Comparison of ENCODE assay signal across 2 cellular contexts in the genomic region with DNA sequence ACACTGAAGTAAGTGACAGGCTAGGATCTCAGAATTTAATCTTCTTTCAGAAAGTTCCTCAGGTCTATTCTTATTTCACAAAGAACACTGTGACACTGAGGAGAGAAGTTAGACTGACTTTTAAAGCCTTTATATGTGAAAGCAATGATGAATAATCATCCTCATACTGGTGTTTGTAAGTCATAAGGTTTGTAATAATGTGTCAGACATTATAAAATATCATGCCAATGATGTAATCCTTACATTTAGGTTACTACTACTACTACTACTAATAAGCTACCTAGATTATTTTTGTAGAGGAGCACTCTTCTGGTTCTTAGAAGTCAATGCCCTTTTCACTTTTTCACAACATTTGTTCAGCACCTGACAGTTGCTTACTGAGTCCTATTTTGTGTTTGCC.
A peak's percentile ranks its signal among the peaks of the same experiment; 100 is the strongest.
TF ChIP-seq lines count a peak whose summit lies in the region.

No MANE protein-coding gene starts in this region.

TF ChIP-seq in HEK293, 187 proteins besides CTCF, POLR2A, EP300 and RAD21:
- TF ChIP-seq, protein P1, sequence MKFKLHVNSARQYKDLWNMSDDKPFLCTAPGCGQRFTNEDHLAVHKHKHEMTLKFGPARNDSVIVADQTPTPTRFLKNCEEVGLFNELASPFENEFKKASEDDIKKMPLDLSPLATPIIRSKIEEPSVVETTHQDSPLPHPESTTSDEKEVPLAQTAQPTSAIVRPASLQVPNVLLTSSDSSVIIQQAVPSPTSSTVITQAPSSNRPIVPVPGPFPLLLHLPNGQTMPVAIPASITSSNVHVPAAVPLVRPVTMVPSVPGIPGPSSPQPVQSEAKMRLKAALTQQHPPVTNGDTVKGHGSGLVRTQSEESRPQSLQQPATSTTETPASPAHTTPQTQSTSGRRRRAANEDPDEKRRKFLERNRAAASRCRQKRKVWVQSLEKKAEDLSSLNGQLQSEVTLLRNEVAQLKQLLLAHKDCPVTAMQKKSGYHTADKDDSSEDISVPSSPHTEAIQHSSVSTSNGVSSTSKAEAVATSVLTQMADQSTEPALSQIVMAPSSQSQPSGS (tag by site-specific recombination; IDR thresholded peaks at IDR 0.05; ENCODE audit: low read depth): 0 out of 2 replicates have a peak, but pooled peaks have one; percentile 40
- TF ChIP-seq, protein P2, sequence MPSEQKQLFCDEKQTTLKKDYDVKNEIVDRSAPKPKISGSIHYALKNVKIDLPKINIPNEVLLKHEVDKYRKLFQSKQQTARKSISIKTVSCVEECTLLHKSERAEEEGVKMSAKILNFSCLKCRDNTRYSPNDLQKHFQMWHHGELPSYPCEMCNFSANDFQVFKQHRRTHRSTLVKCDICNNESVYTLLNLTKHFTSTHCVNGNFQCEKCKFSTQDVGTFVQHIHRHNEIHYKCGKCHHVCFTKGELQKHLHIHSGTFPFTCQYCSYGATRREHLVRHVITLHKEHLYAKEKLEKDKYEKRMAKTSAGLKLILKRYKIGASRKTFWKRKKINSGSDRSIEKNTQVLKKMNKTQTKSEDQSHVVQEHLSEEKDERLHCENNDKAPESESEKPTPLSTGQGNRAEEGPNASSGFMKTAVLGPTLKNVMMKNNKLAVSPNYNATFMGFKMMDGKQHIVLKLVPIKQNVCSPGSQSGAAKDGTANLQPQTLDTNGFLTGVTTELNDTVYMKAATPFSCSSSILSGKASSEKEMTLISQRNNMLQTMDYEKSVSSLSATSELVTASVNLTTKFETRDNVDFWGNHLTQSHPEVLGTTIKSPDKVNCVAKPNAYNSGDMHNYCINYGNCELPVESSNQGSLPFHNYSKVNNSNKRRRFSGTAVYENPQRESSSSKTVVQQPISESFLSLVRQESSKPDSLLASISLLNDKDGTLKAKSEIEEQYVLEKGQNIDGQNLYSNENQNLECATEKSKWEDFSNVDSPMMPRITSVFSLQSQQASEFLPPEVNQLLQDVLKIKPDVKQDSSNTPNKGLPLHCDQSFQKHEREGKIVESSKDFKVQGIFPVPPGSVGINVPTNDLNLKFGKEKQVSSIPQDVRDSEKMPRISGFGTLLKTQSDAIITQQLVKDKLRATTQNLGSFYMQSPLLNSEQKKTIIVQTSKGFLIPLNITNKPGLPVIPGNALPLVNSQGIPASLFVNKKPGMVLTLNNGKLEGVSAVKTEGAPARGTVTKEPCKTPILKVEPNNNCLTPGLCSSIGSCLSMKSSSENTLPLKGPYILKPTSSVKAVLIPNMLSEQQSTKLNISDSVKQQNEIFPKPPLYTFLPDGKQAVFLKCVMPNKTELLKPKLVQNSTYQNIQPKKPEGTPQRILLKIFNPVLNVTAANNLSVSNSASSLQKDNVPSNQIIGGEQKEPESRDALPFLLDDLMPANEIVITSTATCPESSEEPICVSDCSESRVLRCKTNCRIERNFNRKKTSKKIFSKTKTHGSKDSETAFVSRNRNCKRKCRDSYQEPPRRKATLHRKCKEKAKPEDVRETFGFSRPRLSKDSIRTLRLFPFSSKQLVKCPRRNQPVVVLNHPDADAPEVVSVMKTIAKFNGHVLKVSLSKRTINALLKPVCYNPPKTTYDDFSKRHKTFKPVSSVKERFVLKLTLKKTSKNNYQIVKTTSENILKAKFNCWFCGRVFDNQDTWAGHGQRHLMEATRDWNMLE (tag by site-specific recombination; conservative IDR thresholded peaks at IDR 0.05; ENCODE audit: low read depth): no peak
- TF ChIP-seq ZNF239 (tag by site-specific recombination; IDR thresholded peaks at IDR 0.05) (no peak), ZFP37 (tag by site-specific recombination; IDR thresholded peaks at IDR 0.05) (no peak), ZNF837 (tag by site-specific recombination; IDR thresholded peaks at IDR 0.05) (no peak)

TF ChIP-seq in K562, 482 proteins besides CTCF, POLR2A, EP300 and RAD21:
- TF ChIP-seq, protein P3, sequence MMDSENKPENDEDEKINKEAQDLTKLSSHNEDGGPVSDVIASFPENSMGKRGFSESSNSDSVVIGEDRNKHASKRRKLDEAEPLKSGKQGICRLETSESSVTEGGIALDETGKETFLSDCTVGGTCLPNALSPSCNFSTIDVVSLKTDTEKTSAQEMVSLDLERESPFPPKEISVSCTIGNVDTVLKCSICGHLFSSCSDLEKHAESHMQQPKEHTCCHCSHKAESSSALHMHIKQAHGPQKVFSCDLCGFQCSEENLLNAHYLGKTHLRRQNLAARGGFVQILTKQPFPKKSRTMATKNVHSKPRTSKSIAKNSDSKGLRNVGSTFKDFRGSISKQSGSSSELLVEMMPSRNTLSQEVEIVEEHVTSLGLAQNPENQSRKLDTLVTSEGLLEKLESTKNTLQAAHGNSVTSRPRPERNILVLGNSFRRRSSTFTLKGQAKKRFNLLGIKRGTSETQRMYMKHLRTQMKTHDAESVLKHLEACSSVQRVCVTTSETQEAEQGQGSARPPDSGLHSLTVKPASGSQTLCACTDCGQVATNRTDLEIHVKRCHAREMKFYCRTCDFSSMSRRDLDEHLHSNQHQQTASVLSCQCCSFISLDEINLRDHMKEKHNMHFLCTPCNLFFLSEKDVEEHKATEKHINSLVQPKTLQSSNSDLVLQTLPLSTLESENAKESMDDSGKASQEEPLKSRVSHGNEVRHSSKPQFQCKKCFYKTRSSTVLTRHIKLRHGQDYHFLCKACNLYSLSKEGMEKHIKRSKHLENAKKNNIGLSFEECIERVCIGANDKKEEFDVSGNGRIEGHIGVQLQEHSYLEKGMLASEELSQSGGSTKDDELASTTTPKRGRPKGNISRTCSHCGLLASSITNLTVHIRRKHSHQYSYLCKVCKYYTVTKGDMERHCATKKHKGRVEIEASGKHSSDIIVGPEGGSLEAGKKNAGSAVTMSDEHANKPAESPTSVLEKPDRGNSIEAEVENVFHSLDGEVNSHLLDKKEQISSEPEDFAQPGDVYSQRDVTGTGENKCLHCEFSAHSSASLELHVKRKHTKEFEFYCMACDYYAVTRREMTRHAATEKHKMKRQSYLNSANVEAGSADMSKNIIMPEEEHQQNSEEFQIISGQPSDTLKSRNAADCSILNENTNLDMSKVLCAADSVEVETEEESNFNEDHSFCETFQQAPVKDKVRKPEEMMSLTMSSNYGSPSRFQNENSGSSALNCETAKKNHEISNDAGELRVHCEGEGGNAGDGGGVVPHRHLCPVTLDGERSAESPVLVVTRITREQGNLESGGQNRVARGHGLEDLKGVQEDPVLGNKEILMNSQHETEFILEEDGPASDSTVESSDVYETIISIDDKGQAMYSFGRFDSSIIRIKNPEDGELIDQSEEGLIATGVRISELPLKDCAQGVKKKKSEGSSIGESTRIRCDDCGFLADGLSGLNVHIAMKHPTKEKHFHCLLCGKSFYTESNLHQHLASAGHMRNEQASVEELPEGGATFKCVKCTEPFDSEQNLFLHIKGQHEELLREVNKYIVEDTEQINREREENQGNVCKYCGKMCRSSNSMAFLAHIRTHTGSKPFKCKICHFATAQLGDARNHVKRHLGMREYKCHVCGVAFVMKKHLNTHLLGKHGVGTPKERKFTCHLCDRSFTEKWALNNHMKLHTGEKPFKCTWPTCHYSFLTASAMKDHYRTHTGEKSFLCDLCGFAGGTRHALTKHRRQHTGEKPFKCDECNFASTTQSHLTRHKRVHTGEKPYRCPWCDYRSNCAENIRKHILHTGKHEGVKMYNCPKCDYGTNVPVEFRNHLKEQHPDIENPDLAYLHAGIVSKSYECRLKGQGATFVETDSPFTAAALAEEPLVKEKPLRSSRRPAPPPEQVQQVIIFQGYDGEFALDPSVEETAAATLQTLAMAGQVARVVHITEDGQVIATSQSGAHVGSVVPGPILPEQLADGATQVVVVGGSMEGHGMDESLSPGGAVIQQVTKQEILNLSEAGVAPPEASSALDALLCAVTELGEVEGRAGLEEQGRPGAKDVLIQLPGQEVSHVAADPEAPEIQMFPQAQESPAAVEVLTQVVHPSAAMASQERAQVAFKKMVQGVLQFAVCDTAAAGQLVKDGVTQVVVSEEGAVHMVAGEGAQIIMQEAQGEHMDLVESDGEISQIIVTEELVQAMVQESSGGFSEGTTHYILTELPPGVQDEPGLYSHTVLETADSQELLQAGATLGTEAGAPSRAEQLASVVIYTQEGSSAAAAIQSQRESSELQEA (IDR thresholded peaks at IDR 0.05; ENCODE audit: low read depth): no peak
- no peak for TF ChIP-seq ZNF274 (IDR thresholded peaks at IDR 0.05; ENCODE audit: borderline replicate concordance, low read depth, low read length)
- TF ChIP-seq, protein P4, sequence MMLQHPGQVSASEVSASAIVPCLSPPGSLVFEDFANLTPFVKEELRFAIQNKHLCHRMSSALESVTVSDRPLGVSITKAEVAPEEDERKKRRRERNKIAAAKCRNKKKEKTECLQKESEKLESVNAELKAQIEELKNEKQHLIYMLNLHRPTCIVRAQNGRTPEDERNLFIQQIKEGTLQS (IDR thresholded peaks at IDR 0.05): peak; percentile 28; the same call in 1 of the 2 replicates
- TF ChIP-seq, protein P4 (CRISPR knock-in tag; conservative IDR thresholded peaks at IDR 0.05): no peak
- no peak for TF ChIP-seq NR4A1 (CRISPR knock-in tag; IDR thresholded peaks at IDR 0.05)
- TF ChIP-seq NR4A1 (tag; IDR thresholded peaks at IDR 0.05): no peak
- TF ChIP-seq, protein P5, sequence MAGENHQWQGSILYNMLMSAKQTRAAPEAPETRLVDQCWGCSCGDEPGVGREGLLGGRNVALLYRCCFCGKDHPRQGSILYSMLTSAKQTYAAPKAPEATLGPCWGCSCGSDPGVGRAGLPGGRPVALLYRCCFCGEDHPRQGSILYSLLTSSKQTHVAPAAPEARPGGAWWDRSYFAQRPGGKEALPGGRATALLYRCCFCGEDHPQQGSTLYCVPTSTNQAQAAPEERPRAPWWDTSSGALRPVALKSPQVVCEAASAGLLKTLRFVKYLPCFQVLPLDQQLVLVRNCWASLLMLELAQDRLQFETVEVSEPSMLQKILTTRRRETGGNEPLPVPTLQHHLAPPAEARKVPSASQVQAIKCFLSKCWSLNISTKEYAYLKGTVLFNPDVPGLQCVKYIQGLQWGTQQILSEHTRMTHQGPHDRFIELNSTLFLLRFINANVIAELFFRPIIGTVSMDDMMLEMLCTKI (IDR thresholded peaks at IDR 0.05; ENCODE audit: partially characterized antibody): no peak
- no peak for TF ChIP-seq PCBP1 (IDR thresholded peaks at IDR 0.05; ENCODE audit: low read depth, low read length, poor library complexity, severe bottlenecking)
- no peak for TF ChIP-seq GATAD2A (IDR thresholded peaks at IDR 0.05)
- TF ChIP-seq SAFB (IDR thresholded peaks at IDR 0.05; ENCODE audit: borderline replicate concordance, low read depth, low read length): no peak
